1 cellular context compared by ENCODE assay signal in the genomic region with DNA sequence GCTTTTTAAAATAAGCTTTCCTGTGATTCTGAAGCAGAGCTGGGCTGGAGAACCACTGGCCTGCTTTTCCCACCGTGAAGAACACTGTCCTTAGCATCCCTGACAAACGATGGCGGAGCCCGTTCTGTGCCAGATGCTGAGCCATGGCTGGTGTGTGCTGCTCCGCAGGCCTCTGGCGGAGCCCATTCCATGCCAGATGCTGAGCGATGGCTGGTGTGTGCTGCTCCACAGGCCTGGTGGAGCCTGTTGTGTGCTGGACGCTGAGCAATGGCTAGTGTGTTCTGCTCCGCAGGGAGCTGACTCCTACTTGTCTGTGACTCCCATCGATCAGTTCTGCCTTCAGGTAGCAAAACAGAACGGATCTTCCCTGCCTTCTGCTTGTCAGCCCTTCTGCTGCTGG.
TF ChIP-seq lines count a peak whose summit lies in the region.

No MANE protein-coding gene starts in this region.

TF ChIP-seq in HepG2, 621 proteins besides CTCF, POLR2A, EP300 and RAD21:
- TF ChIP-seq, protein P1, sequence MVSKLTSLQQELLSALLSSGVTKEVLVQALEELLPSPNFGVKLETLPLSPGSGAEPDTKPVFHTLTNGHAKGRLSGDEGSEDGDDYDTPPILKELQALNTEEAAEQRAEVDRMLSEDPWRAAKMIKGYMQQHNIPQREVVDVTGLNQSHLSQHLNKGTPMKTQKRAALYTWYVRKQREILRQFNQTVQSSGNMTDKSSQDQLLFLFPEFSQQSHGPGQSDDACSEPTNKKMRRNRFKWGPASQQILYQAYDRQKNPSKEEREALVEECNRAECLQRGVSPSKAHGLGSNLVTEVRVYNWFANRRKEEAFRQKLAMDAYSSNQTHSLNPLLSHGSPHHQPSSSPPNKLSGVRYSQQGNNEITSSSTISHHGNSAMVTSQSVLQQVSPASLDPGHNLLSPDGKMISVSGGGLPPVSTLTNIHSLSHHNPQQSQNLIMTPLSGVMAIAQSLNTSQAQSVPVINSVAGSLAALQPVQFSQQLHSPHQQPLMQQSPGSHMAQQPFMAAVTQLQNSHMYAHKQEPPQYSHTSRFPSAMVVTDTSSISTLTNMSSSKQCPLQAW (CRISPR knock-in tag; IDR thresholded peaks at IDR 0.05), result no peak
- no peak for TF ChIP-seq ZNF205 (CRISPR knock-in tag; IDR thresholded peaks at IDR 0.05)
- TF ChIP-seq, protein P2, sequence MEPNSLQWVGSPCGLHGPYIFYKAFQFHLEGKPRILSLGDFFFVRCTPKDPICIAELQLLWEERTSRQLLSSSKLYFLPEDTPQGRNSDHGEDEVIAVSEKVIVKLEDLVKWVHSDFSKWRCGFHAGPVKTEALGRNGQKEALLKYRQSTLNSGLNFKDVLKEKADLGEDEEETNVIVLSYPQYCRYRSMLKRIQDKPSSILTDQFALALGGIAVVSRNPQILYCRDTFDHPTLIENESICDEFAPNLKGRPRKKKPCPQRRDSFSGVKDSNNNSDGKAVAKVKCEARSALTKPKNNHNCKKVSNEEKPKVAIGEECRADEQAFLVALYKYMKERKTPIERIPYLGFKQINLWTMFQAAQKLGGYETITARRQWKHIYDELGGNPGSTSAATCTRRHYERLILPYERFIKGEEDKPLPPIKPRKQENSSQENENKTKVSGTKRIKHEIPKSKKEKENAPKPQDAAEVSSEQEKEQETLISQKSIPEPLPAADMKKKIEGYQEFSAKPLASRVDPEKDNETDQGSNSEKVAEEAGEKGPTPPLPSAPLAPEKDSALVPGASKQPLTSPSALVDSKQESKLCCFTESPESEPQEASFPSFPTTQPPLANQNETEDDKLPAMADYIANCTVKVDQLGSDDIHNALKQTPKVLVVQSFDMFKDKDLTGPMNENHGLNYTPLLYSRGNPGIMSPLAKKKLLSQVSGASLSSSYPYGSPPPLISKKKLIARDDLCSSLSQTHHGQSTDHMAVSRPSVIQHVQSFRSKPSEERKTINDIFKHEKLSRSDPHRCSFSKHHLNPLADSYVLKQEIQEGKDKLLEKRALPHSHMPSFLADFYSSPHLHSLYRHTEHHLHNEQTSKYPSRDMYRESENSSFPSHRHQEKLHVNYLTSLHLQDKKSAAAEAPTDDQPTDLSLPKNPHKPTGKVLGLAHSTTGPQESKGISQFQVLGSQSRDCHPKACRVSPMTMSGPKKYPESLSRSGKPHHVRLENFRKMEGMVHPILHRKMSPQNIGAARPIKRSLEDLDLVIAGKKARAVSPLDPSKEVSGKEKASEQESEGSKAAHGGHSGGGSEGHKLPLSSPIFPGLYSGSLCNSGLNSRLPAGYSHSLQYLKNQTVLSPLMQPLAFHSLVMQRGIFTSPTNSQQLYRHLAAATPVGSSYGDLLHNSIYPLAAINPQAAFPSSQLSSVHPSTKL (CRISPR knock-in tag; IDR thresholded peaks at IDR 0.05), result no peak
- TF ChIP-seq RXRA (CRISPR knock-in tag; IDR thresholded peaks at IDR 0.05), result 0 out of 2 replicates have a peak, but pooled peaks have one; percentile 14
- TF ChIP-seq ZNF563 (CRISPR knock-in tag; IDR thresholded peaks at IDR 0.05), result no peak
- no peak for TF ChIP-seq ZMYM2 (CRISPR knock-in tag; IDR thresholded peaks at IDR 0.05)
TF ChIP-seq in HepG2: peak in this region for 1.
